Comparison of ENCODE assay signal across 8 cellular contexts in genomic region chr1:207868252-207868768, GRCh38. TPM values are rescaled to one million over a fixed set of nuclear protein-coding genes. Genes with fewer than 3 reads are reported as not detected.
DNase-seq lines count a peak whose midpoint lies in the region; ATAC-seq and TF ChIP-seq lines count a peak whose summit lies in the region.

No MANE protein-coding gene starts in this region.

- peak overlapping the region; percentile 87 for H3K27ac Mint-ChIP-seq in stimulated activated memory B cell treated with anti-CD40 and anti-IgM and Interleukin-4, amounts not matched to agents 10 μg/mL and 1 μg/mL and 100 μg/mL, for 72 hours

- H3K27me3 Mint-ChIP-seq in stimulated activated memory B cell treated with anti-CD40 and anti-IgM and Interleukin-4, amounts not matched to agents 10 μg/mL and 1 μg/mL and 100 μg/mL, for 72 hours = no peaks in the 10 kb centered on the region

- H3K9me3 ChIP-seq in NT2/D1 (ENCODE audit: insufficient read depth, low read length) (no peaks in the 10 kb centered on the region), mammary epithelial cell (replicated peaks; ENCODE audit: insufficient read depth, low read length) (no peaks in the 10 kb centered on the region)

- no peaks in the 10 kb centered on the region for H4K20me1 ChIP-seq in mammary epithelial cell (ENCODE audit: insufficient read depth, low read length)

- in situ Hi-C loops in mammary epithelial cell (cut with MboI; ENCODE audit: low sequenced_read_pairs in 2 of 2) = no loop called here

- intact Hi-C loops in mammary epithelial cell (cut with micrococcal nuclease) = loop anchor here (2.0 kb wide), 1 partner anchor 20 kb away; no protein-coding TSS in a partner anchor

- peaks cover 52% of the 10 kb centered on the region for H3K79me2 ChIP-seq in mammary epithelial cell (ENCODE audit: insufficient read depth, low read length)

- WGBS in mammary epithelial cell (ENCODE audit: low coverage, missing lambda C conversion rate) = 1% methylated on average over 15 of the region's 24 CpGs

- peak overlapping the region; percentile 92 for H3K4me2 ChIP-seq in mammary epithelial cell (ENCODE audit: insufficient read depth, low read depth, low read length)

- dilution Hi-C loops in mammary epithelial cell (cut with HindIII; ENCODE audit: low sequenced_read_pairs) = no loop called here

- peaks cover 84% of the 10 kb centered on the region for H3K4me1 Mint-ChIP-seq in stimulated activated memory B cell treated with anti-CD40 and anti-IgM and Interleukin-4, amounts not matched to agents 10 μg/mL and 1 μg/mL and 100 μg/mL, for 72 hours

- peak overlapping the region; percentile 58 for H3K27ac ChIP-seq in mammary epithelial cell (ENCODE audit: insufficient read depth, low read depth, low read length)

- H3K4me3 ChIP-seq in BJ (ENCODE audit: low read depth, low read length) (peak overlapping the region; percentile 75), NT2/D1 (ENCODE audit: insufficient read length, low read depth) (peak overlapping the region; percentile 57), mammary epithelial cell (replicated peaks in 1 of 3; ENCODE audit: insufficient read depth in 1 of 3, low read depth in 2 of 3, low read length in 3 of 3) (peak overlapping the region; percentile 69 to 82 (median 80))

- H3K36me3 ChIP-seq in BJ (ENCODE audit: control insufficient read depth, insufficient read depth, low read length) (peaks cover 3% of the 10 kb centered on the region; the same call in 1 of the 2 replicates), NT2/D1 (ENCODE audit: insufficient read depth, insufficient read length, low read length) (peaks cover 13% of the 10 kb centered on the region), mammary epithelial cell (ENCODE audit: insufficient read depth, low read length) (peaks cover 4% of the 10 kb centered on the region)

- no TSS peak for BruUV-seq in mammary epithelial cell (replicated peaks; lab: Mats Ljungman, UMichigan)

- peak overlapping the region; percentile 80 for H3K9ac ChIP-seq in NT2/D1 (ENCODE audit: insufficient read length, low read depth)
- H3K9ac ChIP-seq in mammary epithelial cell (ENCODE audit: insufficient read depth, low read length) = peak overlapping the region; percentile 69

- H2AFZ ChIP-seq in mammary epithelial cell (ENCODE audit: low read depth, low read length) = peak overlapping the region; percentile 95

- CTCF ChIA-PET in BJ (lab: Yijun Ruan, JAX) = interaction anchor here (0.8 to 18.0 kb wide), 20 partner anchors 8 to 376 kb away, joined by 3 to 332 read pairs (median 6); partner anchors contain the start of gene PLXNA2
- CTCF ChIA-PET in mammary epithelial cell (lab: Charles Lee; ENCODE audit: low non-redundant PET) = interaction anchor here (0.5 to 0.9 kb wide), 7 partner anchors 17 to 962 kb away, joined by 3 to 63 read pairs (median 3); no protein-coding TSS in a partner anchor

- POLR2A ChIA-PET in BJ (lab: Charles Lee) = interaction anchor here (0.5 to 1.0 kb wide), 2 partner anchors 43 to 71 kb away, joined by 5 to 6 read pairs; no protein-coding TSS in a partner anchor

- peaks cover 2% of the 10 kb centered on the region for H3K4me1 ChIP-seq in NT2/D1 (ENCODE audit: insufficient read depth, insufficient read length)
- peaks cover 24% of the 10 kb centered on the region for H3K4me1 ChIP-seq in mammary epithelial cell (ENCODE audit: insufficient read depth, low read length)

- peaks cover 17% of the 10 kb centered on the region for H3K36me3 Mint-ChIP-seq in stimulated activated memory B cell treated with anti-CD40 and anti-IgM and Interleukin-4, amounts not matched to agents 10 μg/mL and 1 μg/mL and 100 μg/mL, for 72 hours

- H3K4me3 Mint-ChIP-seq in stimulated activated memory B cell treated with anti-CD40 and anti-IgM and Interleukin-4, amounts not matched to agents 10 μg/mL and 1 μg/mL and 100 μg/mL, for 72 hours = peak overlapping the region; percentile 94

- ATAC-seq in GM21381 (IDR thresholded peaks at IDR 0.05; ENCODE audit: unreplicated experiment) = peak; percentile 6
- ATAC-seq in stimulated activated memory B cell treated with anti-CD40 and anti-IgM and Interleukin-4, amounts not matched to agents 10 μg/mL and 1 μg/mL and 100 μg/mL, for 72 hours = no peak

- H3K27me3 ChIP-seq in BJ (ENCODE audit: control insufficient read depth, insufficient read depth, low read length) (no peaks in the 10 kb centered on the region), NT2/D1 (ENCODE audit: insufficient read depth, insufficient read length) (peaks cover 31% of the 10 kb centered on the region), mammary epithelial cell (ENCODE audit: insufficient read depth, low read length) (no peaks in the 10 kb centered on the region)

- TF ChIP-seq CTCF in BJ (IDR thresholded peaks at IDR 0.05; ENCODE audit: insufficient read depth, low read depth, low read length) = no peak
- TF ChIP-seq CTCF in mammary epithelial cell (conservative IDR thresholded peaks at IDR 0.05 in 1 of 2, IDR thresholded peaks at IDR 0.05 in 1 of 2; ENCODE audit: extremely low read depth in 1 of 2, insufficient read depth in 1 of 2, low read depth in 1 of 2, low read length in 2 of 2) = no peak

- no peaks in the 10 kb centered on the region for H3K9me3 Mint-ChIP-seq in stimulated activated memory B cell treated with anti-CD40 and anti-IgM and Interleukin-4, amounts not matched to agents 10 μg/mL and 1 μg/mL and 100 μg/mL, for 72 hours

- DNase-seq in BJ (ENCODE audit: low read depth) = no peak
- DNase-seq in NT2/D1 (ENCODE audit: low read depth, low spot score) = no peak
- peak; percentile 63 for DNase-seq in mammary epithelial cell
- DNase-seq in kidney tubule cell (ENCODE audit: low spot score) = peak; percentile 58
- DNase-seq in GM19240 (ENCODE audit: insufficient read length, low spot score) = no peak
- DNase-seq in NCI-H128 (lab: John Stamatoyannopoulos, UW; ENCODE audit: unreplicated experiment) = no peak

RNA-seq across cellular contexts. Expression of gene CD34, which starts 42.6 kb away (rescaled TPM):
- polyA plus RNA-seq in BJ (2011; rRNA removed) = 0.87 and 1.2 TPM in 2 replicates
- polyA minus RNA-seq in BJ (2011; rRNA and poly(A)+ RNA removed) = 0.24 and 0.26 TPM in 2 replicates
- total RNA-seq in mammary epithelial cell = not detected
- polyA plus RNA-seq in mammary epithelial cell = 0.02 TPM
- polyA minus RNA-seq in mammary epithelial cell = not detected

Comparison
In these comparisons a context has a peak if more than half of its experiments do, and no peak if none do; other contexts are left out.
1. DNase-seq: peak in mammary epithelial cell (single experiment) and kidney tubule cell (single experiment); none in BJ (single experiment), NT2/D1 (single experiment), GM19240 (single experiment) and NCI-H128 (single experiment).
2. Peak in every context shown above with its lines, with median percentiles within 50 percentile points of each other: H3K4me3 ChIP-seq.